In genomic region chr11:22163394-22163797, GRCh38 we compare ENCODE assay signal across 8 cellular contexts. TPM values are rescaled to one million over a fixed set of nuclear protein-coding genes. Genes with fewer than 3 reads are reported as not detected.
DNase-seq lines count a peak whose midpoint lies in the region; ATAC-seq and TF ChIP-seq lines count a peak whose summit lies in the region.

No MANE protein-coding gene starts in this region.

- no peak overlapping the region for H3K27ac Mint-ChIP-seq in T-cell

- H3K23ac ChIP-seq in trophoblast cell (ENCODE audit: low read length): no peak overlapping the region

- no peaks in the 10 kb centered on the region for H3K36me3 Mint-ChIP-seq in T-cell

- H3K4ac ChIP-seq in trophoblast cell (ENCODE audit: low read depth, low read length): no peak overlapping the region

- peak overlapping the region; percentile 58 for H3K9ac ChIP-seq in trophoblast cell (ENCODE audit: low read length)

- no peak overlapping the region for H2BK5ac ChIP-seq in trophoblast cell (ENCODE audit: low read depth, low read length, poor library complexity)

- H3K4me3 Mint-ChIP-seq in T-cell: no peak overlapping the region

- TF ChIP-seq CTCF in BE2C (IDR thresholded peaks at IDR 0.05; ENCODE audit: low read depth, low read length): no peak

- no peak overlapping the region for H4K91ac ChIP-seq in trophoblast cell (ENCODE audit: low read depth, low read length)

- H3K27me3 Mint-ChIP-seq in T-cell: no peaks in the 10 kb centered on the region

- ATAC-seq in GM18909 (IDR thresholded peaks at IDR 0.05; ENCODE audit: poor library complexity, unreplicated experiment) (peak; percentile 87), HG02852 (IDR thresholded peaks at IDR 0.05; ENCODE audit: unreplicated experiment) (peak; percentile 78), T-cell (replicated peaks in 1 of 4) (no peak)

- CTCF ChIA-PET in T-cell (lab: Charles Lee): no interaction called here

- H3K79me2 ChIP-seq in trophoblast cell (ENCODE audit: control insufficient read depth, insufficient read depth, low read length, poor library complexity): no peaks in the 10 kb centered on the region

- no peak overlapping the region for H3K27ac ChIP-seq in trophoblast cell (ENCODE audit: low read depth, low read length)

- no peak overlapping the region for H2AK5ac ChIP-seq in trophoblast cell (ENCODE audit: low read length)

- no peaks in the 10 kb centered on the region for H3K79me1 ChIP-seq in trophoblast cell (ENCODE audit: low read length)

- no peak overlapping the region for H3K14ac ChIP-seq in trophoblast cell (ENCODE audit: low read length)

- no peak overlapping the region for H2BK120ac ChIP-seq in trophoblast cell (ENCODE audit: insufficient read depth, low read length, poor library complexity)

- H3K18ac ChIP-seq in trophoblast cell (ENCODE audit: low read length): no peak overlapping the region

- peaks cover 0 to 3% of the 10 kb centered on the region in 2 experiments for H3K4me1 ChIP-seq in trophoblast cell (ENCODE audit: control insufficient read depth in 1 of 2, insufficient read depth in 2 of 2, low read length in 2 of 2)
- no peaks in the 10 kb centered on the region for H3K4me1 ChIP-seq in BE2C

- no peak overlapping the region for H2AFZ ChIP-seq in trophoblast cell (ENCODE audit: insufficient read depth, low read length, poor library complexity)

- H3K36me3 ChIP-seq in trophoblast cell (ENCODE audit: control insufficient read depth in 1 of 2, insufficient read depth in 2 of 2, low read length in 2 of 2) (no peaks in the 10 kb centered on the region), BE2C (no peaks in the 10 kb centered on the region)

- no peak overlapping the region for H4K8ac ChIP-seq in trophoblast cell (ENCODE audit: low read depth, low read length)

- H3K4me1 Mint-ChIP-seq in T-cell: no peaks in the 10 kb centered on the region

- DNase-seq in NOMO-1 treated with dmso at 0.1 percent for 144 hours (lab: John Stamatoyannopoulos, UW; ENCODE audit: unreplicated experiment) (peak; percentile 92), trophoblast cell (peak; percentile 17), BE2C (no peak), T-cell (no peak), iPS-NIHi11 (ENCODE audit: low spot score) (no peak), NCI-H1694 treated with DMSO at 0.1 percent for 48 hours (lab: John Stamatoyannopoulos, UW) (no peak)

- no peak overlapping the region for H2BK12ac ChIP-seq in trophoblast cell (ENCODE audit: low read length)

- no peaks in the 10 kb centered on the region for H3K9me3 Mint-ChIP-seq in T-cell

- H3K4me3 ChIP-seq in trophoblast cell (ENCODE audit: low read depth, low read length) (no peak overlapping the region), BE2C (ENCODE audit: low read depth, low read length) (no peak overlapping the region)

- H4K12ac ChIP-seq in trophoblast cell (ENCODE audit: low read depth, low read length): no peak overlapping the region

- H3K27me3 ChIP-seq in trophoblast cell (ENCODE audit: insufficient read depth, low read length) (no peaks in the 10 kb centered on the region), BE2C (no peaks in the 10 kb centered on the region)

- no CpG with 5 or more reads among the region's 3 CpGs for WGBS in trophoblast cell (ENCODE audit: extremely low coverage, insufficient coverage, insufficient read length)

- POLR2A ChIA-PET in T-cell (lab: Charles Lee): no interaction called here

- no peaks in the 10 kb centered on the region for H3K9me3 ChIP-seq in trophoblast cell (ENCODE audit: insufficient read depth, low read depth, low read length)
- H3K9me3 ChIP-seq in BE2C: no peaks in the 10 kb centered on the region

- H3K4me2 ChIP-seq in trophoblast cell (ENCODE audit: low read length): no peak overlapping the region

RNA-seq across cellular contexts. Expression of gene ANO5, which starts 29.5 kb away (rescaled TPM):
- 0.42 and 0.46 TPM in 2 replicates for polyA plus RNA-seq in trophoblast cell (2013)
- 2.9 TPM for polyA plus RNA-seq in BE2C (2012; ENCODE audit: insufficient read depth, insufficient read length, low read depth)
- total RNA-seq in T-cell: under 1 TPM in 2 of 5 donors, not detected in 3; 0.03 TPM

Comparison
In these comparisons a context has a peak if more than half of its experiments do, and no peak if none do; other contexts are left out.
1. ATAC-seq: peak in GM18909 (single experiment) and HG02852 (single experiment); none in T-cell (0 of 4).
2. DNase-seq: peak in NOMO-1 treated with dmso at 0.1 percent for 144 hours (single experiment) and trophoblast cell (2 of 2); none in BE2C (single experiment), T-cell (0 of 34), iPS-NIHi11 (single experiment) and NCI-H1694 treated with DMSO at 0.1 percent for 48 hours (single experiment).